11 cellular contexts compared by ENCODE assay signal in genomic region chr9:134340475-134341186, GRCh38. TPM values are rescaled to one million over a fixed set of nuclear protein-coding genes. Genes with fewer than 3 reads are reported as not detected.
A peak's percentile ranks its signal among the peaks of the same experiment; 100 is the strongest.
DNase-seq lines count a peak whose midpoint lies in the region; ATAC-seq and TF ChIP-seq lines count a peak whose summit lies in the region.
"Had no signal": no experiment of that assay in that cellular context is flagged by ENCODE, and none has a peak within 500 bp of the region (broad histone marks: within the 10 kb centered on the region; RNA-seq: fewer than 3 reads in every experiment).

No MANE protein-coding gene starts in this region.

- H3K4me3 Mint-ChIP-seq in activated CD4-positive, alpha-beta memory T cell treated with anti-CD3 and anti-CD28 coated beads for 36 hours = no peak overlapping the region
- H3K4me3 Mint-ChIP-seq: stimulated activated effector memory CD8-positive, alpha-beta T cell treated with anti-CD3 and anti-CD28 coated beads, Interleukin-12 subunit alpha, Interleukin-12 subunit beta, amount 100 ng/mL, for 72 hours had no signal

- H3K4me3 ChIP-seq in SK-N-MC (no peak overlapping the region), parathyroid adenoma (ENCODE audit: low read depth, low read length) (no peak overlapping the region)

- intact Hi-C loops in Right ventricle myocardium superior (cut with DNase I) = no loop called here
- intact Hi-C loops in activated CD4-positive, alpha-beta memory T cell treated with anti-CD3 and anti-CD28 coated beads for 36 hours (cut with micrococcal nuclease) = no loop called here

- peak; percentile 11 for ATAC-seq in Right ventricle myocardium superior (ENCODE audit: poor library complexity)
- ATAC-seq in omental fat pad (ENCODE audit: low FRiP score) = no peak
- no peak for ATAC-seq in GM21619 (IDR thresholded peaks at IDR 0.05; ENCODE audit: unreplicated experiment)
- ATAC-seq: stimulated activated effector memory CD8-positive, alpha-beta T cell treated with anti-CD3 and anti-CD28 coated beads, Interleukin-12 subunit alpha, Interleukin-12 subunit beta, amount 100 ng/mL, for 72 hours had no signal

- TF ChIP-seq CTCF in parathyroid adenoma (IDR thresholded peaks at IDR 0.05) (no peak), omental fat pad (IDR thresholded peaks at IDR 0.05) (no peak)

- H3K4me2 ChIP-seq in parathyroid adenoma (ENCODE audit: low read length) = no peak overlapping the region

- CTCF ChIA-PET in activated CD4-positive, alpha-beta memory T cell treated with anti-CD3 and anti-CD28 coated beads for 36 hours (lab: Charles Lee) = no interaction called here

- H3K4me1 Mint-ChIP-seq in activated CD4-positive, alpha-beta memory T cell treated with anti-CD3 and anti-CD28 coated beads for 36 hours (ENCODE audit: low read depth) = peaks cover 3% of the 10 kb centered on the region

- no peaks in the 10 kb centered on the region for H3K27me3 Mint-ChIP-seq in activated CD4-positive, alpha-beta memory T cell treated with anti-CD3 and anti-CD28 coated beads for 36 hours

- H3K4me1 ChIP-seq in parathyroid adenoma = peaks cover 51% of the 10 kb centered on the region

- H2AFZ ChIP-seq in parathyroid adenoma = no peak overlapping the region

- H3K9me3 Mint-ChIP-seq in activated CD4-positive, alpha-beta memory T cell treated with anti-CD3 and anti-CD28 coated beads for 36 hours = no peaks in the 10 kb centered on the region
- H3K9me3 Mint-ChIP-seq: stimulated activated effector memory CD8-positive, alpha-beta T cell treated with anti-CD3 and anti-CD28 coated beads, Interleukin-12 subunit alpha, Interleukin-12 subunit beta, amount 100 ng/mL, for 72 hours had no signal

- POLR2A ChIA-PET in activated CD4-positive, alpha-beta memory T cell treated with anti-CD3 and anti-CD28 coated beads for 36 hours (lab: Charles Lee) = no interaction called here

- DNase-seq in AML-193 (lab: John Stamatoyannopoulos, UW) (peak; percentile 33 to 40), SK-N-MC (ENCODE audit: low read depth, low spot score) (no peak), Right ventricle myocardium superior (peak; percentile 76), HUDEP-2 (lab: John Stamatoyannopoulos, UW; ENCODE audit: unreplicated experiment in 76 of 76) (no peak), omental fat pad (ENCODE audit: low spot score) (no peak)
- no peak for DNase-seq in activated CD4-positive, alpha-beta memory T cell treated with anti-CD3 and anti-CD28 coated beads for 36 hours
- DNase-seq: GOT3, NCI-H510A treated with DMSO at 0.1 percent for 48 hours had no signal

- H3K9ac ChIP-seq in SK-N-MC (ENCODE audit: insufficient read length) (no peak overlapping the region), parathyroid adenoma (no peak overlapping the region)

- no peaks in the 10 kb centered on the region for H3K36me3 ChIP-seq in SK-N-MC (ENCODE audit: insufficient read depth, low read length)
- H3K36me3 ChIP-seq in parathyroid adenoma (ENCODE audit: control insufficient read depth, insufficient read depth, low read length) = no peaks in the 10 kb centered on the region

- peak overlapping the region; percentile 36; the same call in 1 of the 2 replicates for H3K27ac ChIP-seq in SK-N-MC
- peak overlapping the region; percentile 39 for H3K27ac ChIP-seq in parathyroid adenoma

- H3K27ac Mint-ChIP-seq in activated CD4-positive, alpha-beta memory T cell treated with anti-CD3 and anti-CD28 coated beads for 36 hours = no peak overlapping the region
- H3K27ac Mint-ChIP-seq: stimulated activated effector memory CD8-positive, alpha-beta T cell treated with anti-CD3 and anti-CD28 coated beads, Interleukin-12 subunit alpha, Interleukin-12 subunit beta, amount 100 ng/mL, for 72 hours had no signal

- no peaks in the 10 kb centered on the region for H3K27me3 ChIP-seq in parathyroid adenoma (ENCODE audit: control insufficient read depth, insufficient read depth, low read length)

- H3K9me3 ChIP-seq in SK-N-MC (ENCODE audit: low read depth, low read length) (no peaks in the 10 kb centered on the region), parathyroid adenoma (ENCODE audit: control insufficient read depth, low read length) (no peaks in the 10 kb centered on the region)

- peaks cover 93% of the 10 kb centered on the region for H3K79me2 ChIP-seq in parathyroid adenoma

- H3K36me3 Mint-ChIP-seq in activated CD4-positive, alpha-beta memory T cell treated with anti-CD3 and anti-CD28 coated beads for 36 hours = no peaks in the 10 kb centered on the region
- H3K36me3 Mint-ChIP-seq: stimulated activated effector memory CD8-positive, alpha-beta T cell treated with anti-CD3 and anti-CD28 coated beads, Interleukin-12 subunit alpha, Interleukin-12 subunit beta, amount 100 ng/mL, for 72 hours had no signal

RNA-seq across cellular contexts. Expression of gene RXRA, which starts 14.4 kb away (rescaled TPM):
- 89.0 TPM for total RNA-seq in Right ventricle myocardium superior
- 10 to 100 TPM; 53.3 to 87.8 (median 69.6) TPM for total RNA-seq in omental fat pad
- total RNA-seq in activated CD4-positive, alpha-beta memory T cell treated with anti-CD3 and anti-CD28 coated beads for 36 hours = 10 to 100 TPM; 22.1 to 22.5 TPM

Comparison
In these comparisons a context has a peak if more than half of its experiments do, and no peak if none do; other contexts are left out.
1. DNase-seq: peak in AML-193 (2 of 2) and Right ventricle myocardium superior (single experiment); none in SK-N-MC (single experiment), HUDEP-2 (0 of 76), omental fat pad (single experiment) and activated CD4-positive, alpha-beta memory T cell treated with anti-CD3 and anti-CD28 coated beads for 36 hours (single experiment).